ENCODE assay signal across 1 cellular context in genomic region chr19:1253514-1254080, GRCh38.
A peak's percentile ranks its signal among the peaks of the same experiment; 100 is the strongest.
TF ChIP-seq lines count a peak whose summit lies in the region.

No MANE protein-coding gene starts in this region.

TF ChIP-seq in GM12878, 131 proteins besides CTCF, POLR2A, EP300 and RAD21:
- TF ChIP-seq POLR2AphosphoS2 (IDR thresholded peaks at IDR 0.05; ENCODE audit: low read depth, low read length), result peak; percentile 20; the same call in 1 of the 2 replicates
- TF ChIP-seq LARP7 (IDR thresholded peaks at IDR 0.05), result 0 out of 2 replicates have a peak, but pooled peaks have one; percentile 32
- TF ChIP-seq NKRF (conservative IDR thresholded peaks at IDR 0.05), result no peak
- no peak for TF ChIP-seq ZBTB40 (IDR thresholded peaks at IDR 0.05; ENCODE audit: borderline replicate concordance)
- no peak for TF ChIP-seq HDAC2 (IDR thresholded peaks at IDR 0.05)
- TF ChIP-seq USF2 (IDR thresholded peaks at IDR 0.05; ENCODE audit: borderline replicate concordance, low read depth, low read length), result no peak
